ENCODE assay signal across 16 cellular contexts in the genomic region with DNA sequence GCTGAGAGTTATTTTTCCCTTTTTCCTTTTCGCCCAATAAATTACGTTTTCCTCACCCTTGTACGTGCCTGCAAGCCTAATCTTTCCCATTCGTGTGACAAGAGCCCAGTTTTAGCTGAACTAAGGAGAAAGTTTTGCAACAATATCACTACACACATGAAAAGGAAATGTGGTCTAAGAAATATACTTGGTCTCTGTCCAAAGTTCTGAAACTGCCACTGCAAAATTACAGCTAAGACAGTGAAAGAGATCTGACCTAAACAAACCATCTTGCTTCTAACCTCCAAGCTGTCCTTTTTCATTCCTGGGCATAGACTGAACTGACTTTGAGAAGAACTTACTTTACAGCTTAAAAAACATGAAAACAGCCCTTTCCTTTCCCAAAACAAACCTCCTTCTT.
DNase-seq lines count a peak whose midpoint lies in the region; ATAC-seq and TF ChIP-seq lines count a peak whose summit lies in the region.
"Had no signal": no experiment of that assay in that cellular context is flagged by ENCODE, and none has a peak within 500 bp of the region (broad histone marks: within the 10 kb centered on the region; RNA-seq: fewer than 3 reads in every experiment).

No MANE protein-coding gene starts in this region.

- H3K9me2 ChIP-seq in GM23338 (ENCODE audit: insufficient read depth), result no peaks in the 10 kb centered on the region

- no peak overlapping the region for H3K9ac ChIP-seq in neural progenitor cell

- peaks cover 14% of the 10 kb centered on the region for H3K9me3 ChIP-seq in neural progenitor cell (ENCODE audit: low read depth)

- ATAC-seq in GM23338 (no peak), GM18505 (IDR thresholded peaks at IDR 0.05; ENCODE audit: unreplicated experiment) (no peak)
- no peak for ATAC-seq in activated T-helper 17 cell treated with anti-CD3 and anti-CD28 coated beads, Interleukin-2, amount 50 U/mL, for 72 hours (replicated peaks)
- ATAC-seq in activated CD8-positive, alpha-beta memory T cell treated with anti-CD3 and anti-CD28 coated beads, Interleukin-2, amount 10 ng/mL, durations not matched to agents 7 days and 5 days, result no peak
- ATAC-seq: heart right ventricle, left colon, psoas muscle had no signal

- H3K27ac Mint-ChIP-seq in GM23338 (no peak overlapping the region), glutamatergic neuron (ENCODE audit: unreplicated experiment) (peak overlapping the region; percentile 50), neural progenitor cell (no peak overlapping the region)
- peak overlapping the region; percentile 34 for H3K27ac Mint-ChIP-seq in activated T-helper 17 cell treated with anti-CD3 and anti-CD28 coated beads, Interleukin-2, amount 50 U/mL, for 72 hours
- H3K27ac Mint-ChIP-seq in activated CD8-positive, alpha-beta memory T cell treated with anti-CD3 and anti-CD28 coated beads, Interleukin-2, amount 10 ng/mL, durations not matched to agents 7 days and 5 days, result no peak overlapping the region
- H3K27ac Mint-ChIP-seq: activated T-helper 2 cell treated with anti-CD3 and anti-CD28 coated beads, Interferon-gamma antibody, Interleukin-2, Interleukin-4, amounts not matched to agents 10 μg/mL and 5 μg/mL and 100 μg/mL, durations not matched to agents 14 hours and 24 hours and 36 hours; IgD-negative memory B cell had no signal

- CTCF ChIA-PET in activated CD8-positive, alpha-beta memory T cell treated with anti-CD3 and anti-CD28 coated beads, Interleukin-2, amount 10 ng/mL, durations not matched to agents 7 days and 5 days (lab: Charles Lee), result no interaction called here

- no peaks in the 10 kb centered on the region for H3K27me3 Mint-ChIP-seq in GM23338 (ENCODE audit: insufficient read depth, low read depth, poor library complexity)
- no peaks in the 10 kb centered on the region for H3K27me3 Mint-ChIP-seq in activated T-helper 17 cell treated with anti-CD3 and anti-CD28 coated beads, Interleukin-2, amount 50 U/mL, for 72 hours
- H3K27me3 Mint-ChIP-seq in glutamatergic neuron (ENCODE audit: unreplicated experiment), result no peaks in the 10 kb centered on the region
- no peaks in the 10 kb centered on the region for H3K27me3 Mint-ChIP-seq in activated CD8-positive, alpha-beta memory T cell treated with anti-CD3 and anti-CD28 coated beads, Interleukin-2, amount 10 ng/mL, durations not matched to agents 7 days and 5 days
- H3K27me3 Mint-ChIP-seq in neural progenitor cell (ENCODE audit: insufficient read depth, low read depth), result peaks cover 2% of the 10 kb centered on the region
- H3K27me3 Mint-ChIP-seq: IgD-negative memory B cell had no signal

- H2AFZ ChIP-seq in GM23338 (no peak overlapping the region), neural progenitor cell (replicated peaks) (no peak overlapping the region)

- H3K4me3 ChIP-seq in GM23338 (no peak overlapping the region), neural progenitor cell (no peak overlapping the region)
- H3K4me3 ChIP-seq: heart right ventricle, psoas muscle had no signal

- H3K27ac ChIP-seq in GM23338 (ENCODE audit: low read depth) (no peak overlapping the region), neural progenitor cell (no peak overlapping the region)
- H3K27ac ChIP-seq: heart right ventricle, psoas muscle had no signal

- H3K4me2 ChIP-seq in GM23338, result no peak overlapping the region
- no peak overlapping the region for H3K4me2 ChIP-seq in neural progenitor cell

- H3K4me3 Mint-ChIP-seq in GM23338 (no peak overlapping the region), glutamatergic neuron (ENCODE audit: unreplicated experiment) (no peak overlapping the region), neural progenitor cell (no peak overlapping the region)
- H3K4me3 Mint-ChIP-seq in activated T-helper 17 cell treated with anti-CD3 and anti-CD28 coated beads, Interleukin-2, amount 50 U/mL, for 72 hours, result no peak overlapping the region
- H3K4me3 Mint-ChIP-seq in activated CD8-positive, alpha-beta memory T cell treated with anti-CD3 and anti-CD28 coated beads, Interleukin-2, amount 10 ng/mL, durations not matched to agents 7 days and 5 days, result no peak overlapping the region

- H4K20me1 ChIP-seq in GM23338 (replicated peaks; ENCODE audit: insufficient read depth) (no peaks in the 10 kb centered on the region), neural progenitor cell (ENCODE audit: low read depth) (peaks cover 14% of the 10 kb centered on the region)

- TF ChIP-seq CTCF in GM23338 (conservative IDR thresholded peaks at IDR 0.05; ENCODE audit: low read depth in 2 of 2) (no peak), glutamatergic neuron (IDR thresholded peaks at IDR 0.05; ENCODE audit: partially characterized antibody, unreplicated experiment) (no peak), neural progenitor cell (IDR thresholded peaks at IDR 0.05) (no peak)

- no peaks in the 10 kb centered on the region for H3K79me2 ChIP-seq in GM23338 (replicated peaks; ENCODE audit: insufficient read depth)
- no peaks in the 10 kb centered on the region for H3K79me2 ChIP-seq in neural progenitor cell (ENCODE audit: low read depth)

- intact Hi-C loops in head of caudate nucleus (cut with DNase I), result no loop called here

- H3K27me3 ChIP-seq in GM23338 (ENCODE audit: insufficient read depth) (no peaks in the 10 kb centered on the region), neural progenitor cell (no peaks in the 10 kb centered on the region)
- H3K27me3 ChIP-seq: heart right ventricle had no signal

- H3K4me1 Mint-ChIP-seq in GM23338 (peaks cover 9% of the 10 kb centered on the region; the same call in 2 of the 3 replicates), glutamatergic neuron (ENCODE audit: low read depth, unreplicated experiment) (peaks cover 8% of the 10 kb centered on the region), neural progenitor cell (peaks cover 4% of the 10 kb centered on the region)
- peaks cover 12% of the 10 kb centered on the region for H3K4me1 Mint-ChIP-seq in activated T-helper 17 cell treated with anti-CD3 and anti-CD28 coated beads, Interleukin-2, amount 50 U/mL, for 72 hours
- no peaks in the 10 kb centered on the region for H3K4me1 Mint-ChIP-seq in activated CD8-positive, alpha-beta memory T cell treated with anti-CD3 and anti-CD28 coated beads, Interleukin-2, amount 10 ng/mL, durations not matched to agents 7 days and 5 days
- H3K4me1 Mint-ChIP-seq: IgD-negative memory B cell had no signal

- H3K4me1 ChIP-seq in GM23338 (ENCODE audit: insufficient read depth) (peaks cover 9% of the 10 kb centered on the region), neural progenitor cell (no peaks in the 10 kb centered on the region)
- H3K4me1 ChIP-seq: psoas muscle had no signal

- H3K36me3 ChIP-seq in GM23338 (ENCODE audit: insufficient read depth), result peaks cover 27% of the 10 kb centered on the region
- H3K36me3 ChIP-seq in neural progenitor cell, result peaks cover 22% of the 10 kb centered on the region

- H3F3A ChIP-seq in GM23338 (replicated peaks; ENCODE audit: low read depth), result no peaks in the 10 kb centered on the region
- no peaks in the 10 kb centered on the region for H3F3A ChIP-seq in neural progenitor cell (ENCODE audit: low read depth)

- H3K9me3 Mint-ChIP-seq in GM23338 (peaks cover 35% of the 10 kb centered on the region), glutamatergic neuron (ENCODE audit: unreplicated experiment) (peaks cover 4% of the 10 kb centered on the region), neural progenitor cell (no peaks in the 10 kb centered on the region)
- peaks cover 3% of the 10 kb centered on the region for H3K9me3 Mint-ChIP-seq in activated T-helper 17 cell treated with anti-CD3 and anti-CD28 coated beads, Interleukin-2, amount 50 U/mL, for 72 hours
- peaks cover 7% of the 10 kb centered on the region for H3K9me3 Mint-ChIP-seq in activated CD8-positive, alpha-beta memory T cell treated with anti-CD3 and anti-CD28 coated beads, Interleukin-2, amount 10 ng/mL, durations not matched to agents 7 days and 5 days (ENCODE audit: low read depth)

- TF ChIP-seq POLR2A in GM18505 (IDR thresholded peaks at IDR 0.05; ENCODE audit: borderline replicate concordance, extremely low read depth, insufficient read depth, insufficient read length), result no peak

- peaks cover 54% of the 10 kb centered on the region for H3K36me3 Mint-ChIP-seq in GM23338 (ENCODE audit: low read depth)
- peaks cover 88% of the 10 kb centered on the region for H3K36me3 Mint-ChIP-seq in activated T-helper 17 cell treated with anti-CD3 and anti-CD28 coated beads, Interleukin-2, amount 50 U/mL, for 72 hours (ENCODE audit: low read depth)
- peaks cover 19% of the 10 kb centered on the region for H3K36me3 Mint-ChIP-seq in glutamatergic neuron (ENCODE audit: unreplicated experiment)
- peaks cover 68% of the 10 kb centered on the region for H3K36me3 Mint-ChIP-seq in activated CD8-positive, alpha-beta memory T cell treated with anti-CD3 and anti-CD28 coated beads, Interleukin-2, amount 10 ng/mL, durations not matched to agents 7 days and 5 days
- H3K36me3 Mint-ChIP-seq in neural progenitor cell, result peaks cover 24% of the 10 kb centered on the region

- DNase-seq in AG08395 (ENCODE audit: low spot score) (peak; percentile 11), GM23338 (ENCODE audit: low spot score) (no peak), glutamatergic neuron (no peak), head of caudate nucleus (no peak), neural progenitor cell (ENCODE audit: low spot score) (no peak)
- no peak for DNase-seq in activated CD8-positive, alpha-beta memory T cell treated with anti-CD3 and anti-CD28 coated beads, Interleukin-2, amount 10 ng/mL, durations not matched to agents 7 days and 5 days
- DNase-seq: DMS79, heart right ventricle, left colon, NCI-H1930, psoas muscle, trophoblast cell had no signal

Comparison
In these comparisons a context has a peak if more than half of its experiments do, and no peak if none do; other contexts are left out.
1. H3K27ac Mint-ChIP-seq: peak in activated T-helper 17 cell treated with anti-CD3 and anti-CD28 coated beads, Interleukin-2, amount 50 U/mL, for 72 hours (single experiment) and glutamatergic neuron (single experiment); none in GM23338 (single experiment), activated CD8-positive, alpha-beta memory T cell treated with anti-CD3 and anti-CD28 coated beads, Interleukin-2, amount 10 ng/mL, durations not matched to agents 7 days and 5 days (single experiment) and neural progenitor cell (single experiment).